Comparison of ENCODE assay signal across 28 cellular contexts in genomic region chr2:218811382-218811781, GRCh38. TPM values are rescaled to one million over a fixed set of nuclear protein-coding genes. Genes with fewer than 3 reads are reported as not detected.
DNase-seq lines count a peak whose midpoint lies in the region; ATAC-seq and TF ChIP-seq lines count a peak whose summit lies in the region.
"Had no signal": no experiment of that assay in that cellular context is flagged by ENCODE, and none has a peak within 500 bp of the region (broad histone marks: within the 10 kb centered on the region; RNA-seq: fewer than 3 reads in every experiment).

No MANE protein-coding gene starts in this region.

- H3K27ac ChIP-seq in psoas muscle, result peak overlapping the region; percentile 16
- H3K27ac ChIP-seq in GM23248, result no peak overlapping the region
- no peak overlapping the region for H3K27ac ChIP-seq in prostate gland
- H3K27ac ChIP-seq: breast epithelium, colonic mucosa, foreskin keratinocyte, heart right ventricle, Peyer's patch had no signal

- intact Hi-C loops in psoas muscle (cut with DNase I) (no loop called here), prostate gland (cut with DNase I) (no loop called here)

- no peaks in the 10 kb centered on the region for H4K20me1 ChIP-seq in GM23248 (ENCODE audit: insufficient read depth)

- TF ChIP-seq CTCF in fibroblast of villous mesenchyme (IDR thresholded peaks at IDR 0.05; ENCODE audit: insufficient read depth, low read depth, low read length) (no peak), psoas muscle (IDR thresholded peaks at IDR 0.05) (no peak), prostate gland (IDR thresholded peaks at IDR 0.05) (no peak)

- H3K36me3 ChIP-seq in psoas muscle (ENCODE audit: insufficient read depth in 1 of 2, low read depth in 1 of 2) (peaks cover 0 to 40% of the 10 kb centered on the region in 2 donors), GM23248 (ENCODE audit: low read depth) (no peaks in the 10 kb centered on the region), prostate gland (peaks cover 5 to 12% of the 10 kb centered on the region in 2 donors)
- H3K36me3 ChIP-seq: colonic mucosa, HAP-1 had no signal

- H2AFZ ChIP-seq in GM23248, result no peak overlapping the region

- H3K9ac ChIP-seq in GM23248, result no peak overlapping the region

- H3K27me3 ChIP-seq in psoas muscle (ENCODE audit: insufficient read depth in 3 of 3, low read length in 2 of 3) (no peaks in the 10 kb centered on the region), GM23248 (replicated peaks; ENCODE audit: insufficient read depth) (no peaks in the 10 kb centered on the region), prostate gland (replicated peaks; ENCODE audit: insufficient read depth) (no peaks in the 10 kb centered on the region)
- H3K27me3 ChIP-seq: breast epithelium, colonic mucosa, heart right ventricle, Peyer's patch had no signal

- H3K79me2 ChIP-seq in GM23248 (ENCODE audit: insufficient read depth), result no peaks in the 10 kb centered on the region

- H3F3A ChIP-seq in GM23248 (ENCODE audit: insufficient read depth), result peaks cover 4% of the 10 kb centered on the region

- H3K4me3 ChIP-seq in fibroblast of villous mesenchyme (ENCODE audit: low read depth, low read length) (no peak overlapping the region), psoas muscle (no peak overlapping the region), GM23248 (no peak overlapping the region), prostate gland (no peak overlapping the region)
- H3K4me3 ChIP-seq: breast epithelium, colonic mucosa, HAP-1, heart right ventricle, Peyer's patch had no signal

- H3K9me3 ChIP-seq in psoas muscle (no peaks in the 10 kb centered on the region), GM23248 (ENCODE audit: low read depth) (no peaks in the 10 kb centered on the region), prostate gland (no peaks in the 10 kb centered on the region)
- H3K9me3 ChIP-seq: breast epithelium, colonic mucosa, HAP-1, heart right ventricle, Peyer's patch had no signal

- in situ Hi-C loops in GM23248 (cut with MboI), result no loop called here

- peaks cover 27% of the 10 kb centered on the region for H3K4me1 ChIP-seq in psoas muscle
- H3K4me1 ChIP-seq in GM23248 (ENCODE audit: insufficient read depth), result peaks cover 9% of the 10 kb centered on the region; the same call in 1 of the 2 replicates
- H3K4me1 ChIP-seq in prostate gland (replicated peaks), result no peaks in the 10 kb centered on the region
- H3K4me1 ChIP-seq: breast epithelium, colonic mucosa, foreskin keratinocyte, HAP-1 had no signal

- 67 to 79% (median 71%) methylated on average over 4 of the region's 4 CpGs for WGBS in psoas muscle, 3 donors
- 72 to 77% methylated on average over 4 of the region's 4 CpGs for WGBS in GM23248 (ENCODE audit: low coverage in 1 of 2, low lambda C conversion rate in 2 of 2, missing lambda C conversion rate in 2 of 2), 2 experiments
- 85% methylated on average over 4 of the region's 4 CpGs for WGBS in prostate gland

- DNase-seq in HCEC 1CT, result peak; percentile 7
- DNase-seq in NOMO-1 treated with dmso at 0.1 percent for 144 hours (lab: John Stamatoyannopoulos, UW; ENCODE audit: unreplicated experiment), result peak; percentile 12
- DNase-seq in fibroblast of villous mesenchyme (ENCODE audit: low read depth), result peak; percentile 67
- DNase-seq in psoas muscle, result no peak
- DNase-seq in DMS 273 (lab: John Stamatoyannopoulos, UW; ENCODE audit: unreplicated experiment), result no peak
- DNase-seq in GM23248, result no peak
- DNase-seq in prostate gland (ENCODE audit: low spot score), result no peak
- DNase-seq: activated CD4-positive, alpha-beta T cell treated with anti-CD3 and anti-CD28 coated beads, Interleukin-2, amount 50 U/mL, for 48 hours; activated naive CD4-positive, alpha-beta T cell treated with anti-CD3 and anti-CD28 coated beads, Interleukin-2, amount 50 U/mL, for 16 hours; colonic mucosa; DMS53; effector CD8-positive, alpha-beta T cell; foreskin keratinocyte; heart right ventricle; mesendoderm; NCI-H1048; NCI-H1694; NCI-H2171 treated with DMSO at 0.1 percent for 48 hours; NK-92 treated with Interleukin-12 subunit alpha and Interleukin-12 subunit beta, amount 100 ng/mL, for 24 hours; Peyer's patch; SIG-M5; stimulated activated naive CD8-positive, alpha-beta T cell treated with anti-CD3 and anti-CD28 coated beads, Interleukin-15, amount 100 ng/mL, for 72 hours had no signal

- H3K9me2 ChIP-seq in GM23248 (ENCODE audit: insufficient read depth), result no peaks in the 10 kb centered on the region

- no peak for TF ChIP-seq POLR2A in prostate gland (IDR thresholded peaks at IDR 0.05)

- no peak for ATAC-seq in psoas muscle
- ATAC-seq: foreskin keratinocyte; heart right ventricle; stimulated activated naive CD8-positive, alpha-beta T cell treated with anti-CD3 and anti-CD28 coated beads, Interleukin-15, amount 100 ng/mL, for 72 hours had no signal

- H3K4me2 ChIP-seq in GM23248 (ENCODE audit: unreplicated experiment), result no peak overlapping the region

RNA-seq across cellular contexts. Expression of gene PRKAG3, which starts 20.2 kb away (rescaled TPM):
- total RNA-seq in fibroblast of villous mesenchyme, result not detected in 2 replicates
- total RNA-seq in psoas muscle, result 100 to 1,000 TPM in 1 of 4 donors, 10 to 100 TPM in 3; 22.0 to 187 (median 59.9) TPM
- polyA plus RNA-seq in psoas muscle, result 10 to 100 TPM in 2 of 3 donors, 1 to 10 TPM in 1; 9.2 to 60.2 (median 58.5) TPM
- not detected in 2 replicates for total RNA-seq in GM23248 (2014; rRNA removed; shearing (Covaris generic))
- not detected in 2 replicates for polyA plus RNA-seq in GM23248 (2016; fragmentation: Nextera tagmentation; extraction: Ambion mirVana)
- total RNA-seq in prostate gland, result under 1 TPM in 1 of 2 donors, not detected in 1; 0.14 TPM
- total RNA-seq: breast epithelium, colonic mucosa, epithelial cell of proximal tubule, foreskin keratinocyte, Peyer's patch, pulmonary artery endothelial cell had no signal
- polyA plus RNA-seq: BJ, foreskin keratinocyte had no signal

RNA-seq across cellular contexts. Expression of gene CYP27A1, which starts 29.4 kb away (rescaled TPM):
- total RNA-seq in fibroblast of villous mesenchyme (4.7 and 16.1 TPM in 2 replicates), psoas muscle (10 to 100 TPM; 23.4 to 48.4 (median 45.9) TPM), prostate gland (10 to 100 TPM; 97.7 to 98.3 TPM)
- polyA plus RNA-seq in psoas muscle (10 to 100 TPM in 2 of 3 donors, 1 to 10 TPM in 1; 9.3 to 32.0 (median 18.4) TPM), GM23248 (2016; fragmentation: Nextera tagmentation; extraction: Ambion mirVana) (2.9 and 3.7 TPM in 2 replicates)
- total RNA-seq in GM23248 (2014; rRNA removed; shearing (Covaris generic)), result 3.9 and 4.1 TPM in 2 replicates

RNA-seq across cellular contexts. Expression of gene WNT6, which starts 48.2 kb away (rescaled TPM):
- total RNA-seq in fibroblast of villous mesenchyme (not detected in 2 replicates), psoas muscle (1 to 10 TPM in 1 of 4 donors, under 1 TPM in 3; 0.12 to 1.0 (median 0.48) TPM), prostate gland (10 to 100 TPM in 1 of 2 donors, 1 to 10 TPM in 1; 8.0 to 56.5 TPM)
- polyA plus RNA-seq in psoas muscle (under 1 TPM; 0.05 to 0.20 (median 0.20) TPM), GM23248 (2016; fragmentation: Nextera tagmentation; extraction: Ambion mirVana) (not detected in 2 replicates)
- not detected in 2 replicates for total RNA-seq in GM23248 (2014; rRNA removed; shearing (Covaris generic))
- total RNA-seq: epithelial cell of proximal tubule, foreskin keratinocyte, Peyer's patch, pulmonary artery endothelial cell, skeletal muscle tissue had no signal
- polyA plus RNA-seq: BJ, foreskin keratinocyte had no signal

Comparison
In these comparisons a context has a peak if more than half of its experiments do, and no peak if none do; other contexts are left out.
1. DNase-seq: peak in HCEC 1CT (single experiment), NOMO-1 treated with dmso at 0.1 percent for 144 hours (single experiment) and fibroblast of villous mesenchyme (single experiment); none in psoas muscle (0 of 2), DMS 273 (single experiment), GM23248 (single experiment) and prostate gland (single experiment).
2. RNA of gene PRKAG3, which starts 20.2 kb away (total RNA-seq): 22.0 to 187 TPM in psoas muscle; 0.14 TPM in prostate gland, not detected in fibroblast of villous mesenchyme and not detected in GM23248; every median in the first group is over 10 times any median in the second.